In genomic region chr7:103821105-103821504, GRCh38 we compare ENCODE assay signal across 18 cellular contexts.
"Had no signal": no experiment of that assay in that cellular context is flagged by ENCODE, and none has a peak within 500 bp of the region (broad histone marks: within the 10 kb centered on the region; RNA-seq: fewer than 3 reads in every experiment).

No MANE protein-coding gene starts in this region.

- H3K27me3 ChIP-seq: gastroesophageal sphincter, heart right ventricle, ovary, right lobe of liver, transverse colon, vagina had no signal

- H3K9me3 ChIP-seq: gastroesophageal sphincter, ovary, transverse colon, vagina had no signal

- DNase-seq: activated B cell treated with CpG ODN at 0.5 μM for 24 hours; activated CD4-positive, alpha-beta T cell treated with anti-CD3 and anti-CD28 coated beads for 48 hours; activated CD8-positive, alpha-beta memory T cell treated with anti-CD3 and anti-CD28 coated beads, Interleukin-2, amount 50 U/mL, for 48 hours; activated gamma-delta T cell treated with Interleukin-2 at 50 U/mL for 16 hours; amniotic stem cell; erythroblast; heart right ventricle; left colon; naive B cell; ovary; right lobe of liver; stimulated activated CD4-positive, alpha-beta T cell treated with anti-CD3 and anti-CD28 coated beads, Interleukin-4, amount 100 ng/mL, for 4 hours; stimulated activated CD8-positive, alpha-beta memory T cell treated with anti-CD3 and anti-CD28 coated beads, Interleukin-4, amount 100 ng/mL, for 48 hours; stimulated activated naive CD8-positive, alpha-beta T cell treated with anti-CD3 and anti-CD28 coated beads, Interleukin-15, Interleukin-2, amounts not matched to agents 100 U/mL and 50 U/mL, for 24 hours; transverse colon had no signal

- H3K27ac ChIP-seq: gastroesophageal sphincter, heart right ventricle, ovary, right lobe of liver, transverse colon, vagina had no signal

- ATAC-seq: gastroesophageal sphincter; heart right ventricle; left colon; right lobe of liver; stimulated activated naive CD8-positive, alpha-beta T cell treated with anti-CD3 and anti-CD28 coated beads, Interleukin-15, Interleukin-2, amounts not matched to agents 100 U/mL and 50 U/mL, for 24 hours had no signal

- H3K4me1 ChIP-seq: gastroesophageal sphincter, heart right ventricle, right lobe of liver, transverse colon, vagina had no signal

- H3K36me3 ChIP-seq: gastroesophageal sphincter, heart right ventricle, ovary, right lobe of liver, transverse colon, vagina had no signal

- H3K4me3 ChIP-seq: gastroesophageal sphincter, heart right ventricle, ovary, right lobe of liver, smooth muscle cell, transverse colon, vagina had no signal
